15 cellular contexts compared by ENCODE assay signal in the genomic region with DNA sequence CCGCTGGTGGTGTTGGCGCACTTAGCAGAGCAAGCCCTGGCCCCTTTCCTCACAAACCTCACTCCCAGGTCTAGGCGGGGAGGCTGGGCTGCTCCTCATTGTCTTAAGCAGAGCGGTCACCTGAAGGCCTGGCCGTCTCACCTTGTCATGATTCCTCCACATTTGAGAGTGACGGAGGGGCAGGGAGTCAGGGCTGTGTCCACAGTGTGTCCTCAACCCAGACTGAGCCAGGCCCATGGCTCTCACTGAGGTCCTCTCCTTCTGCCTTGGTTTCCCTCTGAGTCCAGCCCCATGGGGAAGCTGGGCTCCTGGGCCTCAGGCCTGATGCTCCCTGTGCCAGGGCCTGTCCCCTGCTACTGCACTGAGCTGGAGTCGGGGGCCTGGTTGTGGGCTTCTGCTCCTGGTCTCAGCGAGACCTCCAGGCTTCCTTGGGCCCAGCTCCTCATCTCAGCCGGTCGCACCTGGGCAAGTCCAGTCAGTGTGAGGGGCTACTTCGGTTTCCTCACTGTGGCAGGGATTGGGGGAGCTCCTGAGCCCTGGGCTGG. TPM values are rescaled to one million over a fixed set of nuclear protein-coding genes. Genes with fewer than 3 reads are reported as not detected.
DNase-seq lines count a peak whose midpoint lies in the region; ATAC-seq and TF ChIP-seq lines count a peak whose summit lies in the region.
"Had no signal": no experiment of that assay in that cellular context is flagged by ENCODE, and none has a peak within 500 bp of the region (broad histone marks: within the 10 kb centered on the region; RNA-seq: fewer than 3 reads in every experiment).

No MANE protein-coding gene starts in this region.

- H3K27ac Mint-ChIP-seq in glutamatergic neuron (ENCODE audit: unreplicated experiment), result no peak overlapping the region
- H3K27ac Mint-ChIP-seq in activated T-cell treated with anti-CD3 and anti-CD28 coated beads, Interleukin-2, amount 50 U/mL, for 72 hours, result no peak overlapping the region
- H3K27ac Mint-ChIP-seq: activated CD8-positive, alpha-beta T cell treated with anti-CD3 and anti-CD28 coated beads for 36 hours; activated naive CD8-positive, alpha-beta T cell had no signal

- peak overlapping the region; percentile 56 for H3K27ac ChIP-seq in C4-2B
- peak overlapping the region; percentile 95 for H3K27ac ChIP-seq in hepatocyte
- peak overlapping the region; percentile 72 for H3K27ac ChIP-seq in skeletal muscle tissue (ENCODE audit: low read depth, low read length)
- H3K27ac ChIP-seq: BLaER1 had no signal

- no peaks in the 10 kb centered on the region for H4K20me1 ChIP-seq in hepatocyte (ENCODE audit: insufficient read depth, poor library complexity, severe bottlenecking)
- H4K20me1 ChIP-seq: BLaER1 had no signal

- no peaks in the 10 kb centered on the region for H3K36me3 Mint-ChIP-seq in glutamatergic neuron (ENCODE audit: unreplicated experiment)
- H3K36me3 Mint-ChIP-seq in activated T-cell treated with anti-CD3 and anti-CD28 coated beads, Interleukin-2, amount 50 U/mL, for 72 hours (ENCODE audit: insufficient read depth in 2 of 2), result no peaks in the 10 kb centered on the region
- H3K36me3 Mint-ChIP-seq: activated naive CD8-positive, alpha-beta T cell had no signal

- ATAC-seq in GM18517 (IDR thresholded peaks at IDR 0.05; ENCODE audit: unreplicated experiment) (no peak), GM21423 (IDR thresholded peaks at IDR 0.05; ENCODE audit: unreplicated experiment) (no peak)
- ATAC-seq in activated T-cell treated with anti-CD3 and anti-CD28 coated beads, Interleukin-2, amount 50 U/mL, for 72 hours (replicated peaks in 1 of 2), result no peak
- ATAC-seq: activated CD8-positive, alpha-beta T cell treated with anti-CD3 and anti-CD28 coated beads for 36 hours had no signal

- no peaks in the 10 kb centered on the region for H3K9me2 ChIP-seq in hepatocyte (replicated peaks; ENCODE audit: insufficient read depth)

- H3K4me3 Mint-ChIP-seq in glutamatergic neuron (ENCODE audit: unreplicated experiment), result no peak overlapping the region
- no peak overlapping the region for H3K4me3 Mint-ChIP-seq in activated T-cell treated with anti-CD3 and anti-CD28 coated beads, Interleukin-2, amount 50 U/mL, for 72 hours
- H3K4me3 Mint-ChIP-seq: activated CD8-positive, alpha-beta T cell treated with anti-CD3 and anti-CD28 coated beads for 36 hours; activated naive CD8-positive, alpha-beta T cell; nephron had no signal

- no peaks in the 10 kb centered on the region for H3K36me3 ChIP-seq in adipocyte (ENCODE audit: control insufficient read depth, insufficient read depth, low read length, severe bottlenecking)
- H3K36me3 ChIP-seq in hepatocyte (replicated peaks; ENCODE audit: insufficient read depth, low read depth), result no peaks in the 10 kb centered on the region
- H3K36me3 ChIP-seq in skeletal muscle tissue (ENCODE audit: control insufficient read depth in 3 of 3, insufficient read depth in 3 of 3, low read length in 3 of 3), result no peaks in the 10 kb centered on the region
- H3K36me3 ChIP-seq: BLaER1 had no signal

- no peak for DNase-seq in adipocyte (ENCODE audit: low read depth)
- no peak for DNase-seq in hepatocyte (ENCODE audit: low spot score)
- no peak for DNase-seq in glutamatergic neuron
- no peak for DNase-seq in activated T-cell treated with anti-CD3 and anti-CD28 coated beads, Interleukin-2, amount 50 U/mL, for 72 hours
- DNase-seq: activated CD8-positive, alpha-beta T cell treated with anti-CD3 and anti-CD28 coated beads for 36 hours; NCI-H1105; NCI-H774 had no signal

- no peaks in the 10 kb centered on the region for H3K4me1 Mint-ChIP-seq in glutamatergic neuron (ENCODE audit: low read depth, unreplicated experiment)
- H3K4me1 Mint-ChIP-seq in activated T-cell treated with anti-CD3 and anti-CD28 coated beads, Interleukin-2, amount 50 U/mL, for 72 hours (ENCODE audit: low read depth), result peaks cover 7% of the 10 kb centered on the region

- H3K4me1 ChIP-seq in adipocyte (ENCODE audit: control insufficient read depth, insufficient read depth, low read length), result peaks cover 56% of the 10 kb centered on the region
- peaks cover 45% of the 10 kb centered on the region for H3K4me1 ChIP-seq in hepatocyte (ENCODE audit: insufficient read depth)
- peaks cover 20 to 47% (median 27%) of the 10 kb centered on the region in 3 donors for H3K4me1 ChIP-seq in skeletal muscle tissue (ENCODE audit: control insufficient read depth in 3 of 3, insufficient read depth in 3 of 3, low read length in 3 of 3)

- TF ChIP-seq CTCF in C4-2B (conservative IDR thresholded peaks at IDR 0.05) (no peak), hepatocyte (IDR thresholded peaks at IDR 0.05; ENCODE audit: poor library complexity) (no peak), glutamatergic neuron (IDR thresholded peaks at IDR 0.05; ENCODE audit: partially characterized antibody, unreplicated experiment) (no peak)

- H3K27me3 ChIP-seq in adipocyte (replicated peaks; ENCODE audit: control insufficient read depth, insufficient read depth, low read length) (no peaks in the 10 kb centered on the region), hepatocyte (no peaks in the 10 kb centered on the region), skeletal muscle tissue (ENCODE audit: control insufficient read depth in 3 of 3, insufficient read depth in 3 of 3, low read length in 3 of 3) (peaks cover 0 to 4% (median 0%) of the 10 kb centered on the region in 3 donors)
- H3K27me3 ChIP-seq: BLaER1 had no signal

- H3K27me3 Mint-ChIP-seq in glutamatergic neuron (ENCODE audit: unreplicated experiment), result peaks cover 9% of the 10 kb centered on the region
- no peaks in the 10 kb centered on the region for H3K27me3 Mint-ChIP-seq in activated T-cell treated with anti-CD3 and anti-CD28 coated beads, Interleukin-2, amount 50 U/mL, for 72 hours (ENCODE audit: low read depth)

- H3K79me2 ChIP-seq in hepatocyte, result no peaks in the 10 kb centered on the region

- H3K9ac ChIP-seq in adipocyte (ENCODE audit: low read length), result peak overlapping the region; percentile 85
- H3K9ac ChIP-seq in skeletal muscle tissue (ENCODE audit: low read depth in 1 of 3, low read length in 3 of 3), result peak overlapping the region; percentile 45 to 70 (median 51)
- H3K9ac ChIP-seq: BLaER1 had no signal

- peaks cover 1% of the 10 kb centered on the region for H3K9me3 Mint-ChIP-seq in glutamatergic neuron (ENCODE audit: unreplicated experiment)
- no peaks in the 10 kb centered on the region for H3K9me3 Mint-ChIP-seq in activated T-cell treated with anti-CD3 and anti-CD28 coated beads, Interleukin-2, amount 50 U/mL, for 72 hours
- H3K9me3 Mint-ChIP-seq: activated CD8-positive, alpha-beta T cell treated with anti-CD3 and anti-CD28 coated beads for 36 hours; nephron had no signal

- H3K9me3 ChIP-seq in adipocyte (ENCODE audit: control insufficient read depth, low read length) (no peaks in the 10 kb centered on the region), hepatocyte (ENCODE audit: low read depth) (no peaks in the 10 kb centered on the region), skeletal muscle tissue (ENCODE audit: control insufficient read depth in 3 of 3, low read length in 3 of 3) (no peaks in the 10 kb centered on the region)
- H3K9me3 ChIP-seq: BLaER1 had no signal

- H2AFZ ChIP-seq in hepatocyte, result no peak overlapping the region

- no peak overlapping the region for H3K4me2 ChIP-seq in hepatocyte

- H3K4me3 ChIP-seq in adipocyte (ENCODE audit: low read length), result no peak overlapping the region
- H3K4me3 ChIP-seq in hepatocyte, result no peak overlapping the region
- H3K4me3 ChIP-seq in skeletal muscle tissue (ENCODE audit: low read length in 3 of 3), result peak overlapping the region in 1 of 3 donors; percentile 20
- H3K4me3 ChIP-seq: BLaER1 had no signal

- 88% methylated on average over 11 of the region's 11 CpGs for WGBS in hepatocyte (ENCODE audit: low lambda C conversion rate, missing lambda C conversion rate)

RNA-seq across cellular contexts. Expression of a gene that starts 44.9 kb away (rescaled TPM):
- 0.28 and 0.77 TPM in 2 replicates for total RNA-seq in hepatocyte
- polyA plus RNA-seq in hepatocyte, result 1.2 and 1.5 TPM in 2 replicates
- 0.52 TPM for total RNA-seq in skeletal muscle tissue
- total RNA-seq in glutamatergic neuron (ENCODE audit: unreplicated experiment), result not detected
- not detected for total RNA-seq in activated T-cell treated with anti-CD3 and anti-CD28 coated beads, Interleukin-2, amount 50 U/mL, for 72 hours
- total RNA-seq: activated CD8-positive, alpha-beta T cell treated with anti-CD3 and anti-CD28 coated beads for 36 hours; T-helper 1 cell treated with Interleukin-12 subunit alpha and Interleukin-12 subunit beta and Interleukin-4 antibody, amounts not matched to agents 30 ng/mL and 1 ng/mL, for 36 hours had no signal
